Comparison of ENCODE assay signal across 8 cellular contexts in the genomic region with DNA sequence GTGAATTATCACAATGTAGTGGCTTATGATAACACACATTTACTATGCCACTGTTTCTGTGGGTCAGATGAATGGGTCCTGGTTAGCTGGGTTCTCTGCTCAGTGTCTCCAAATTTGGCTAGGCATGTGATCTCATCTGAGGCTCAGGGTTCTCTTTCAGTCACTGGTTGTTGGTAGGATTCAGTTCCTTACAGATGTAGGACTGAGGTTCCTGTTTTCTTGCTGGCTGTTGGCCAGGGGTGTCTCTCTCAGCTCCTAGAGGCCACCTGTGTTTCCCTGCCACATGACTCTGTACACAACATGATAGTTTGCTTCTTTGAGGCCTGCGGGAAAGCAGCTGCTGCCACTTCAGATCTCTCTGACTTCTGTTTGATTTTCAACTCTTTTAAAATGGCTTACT.
A peak's percentile ranks its signal among the peaks of the same experiment; 100 is the strongest.
DNase-seq lines count a peak whose midpoint lies in the region; ATAC-seq and TF ChIP-seq lines count a peak whose summit lies in the region.

No MANE protein-coding gene starts in this region.

- peak; percentile 8 for TF ChIP-seq CTCF in GM12873 (IDR thresholded peaks at IDR 0.05; ENCODE audit: insufficient read depth, low read depth, low read length, missing control alignments)

- DNase-seq in UCSD-AML1 (lab: John Stamatoyannopoulos, UW; ENCODE audit: unreplicated experiment) (peak; percentile 35), medulla oblongata (ENCODE audit: extremely low spot score) (peak; percentile 87), NCI-H446 (lab: John Stamatoyannopoulos, UW) (no peak), ecto neural progenitor cell (ENCODE audit: low spot score) (no peak)
- DNase-seq in activated CD4-positive, CD25-positive, alpha-beta regulatory T cell (lab: John Stamatoyannopoulos, UW), result no peak

- peak; percentile 93 for ATAC-seq in GM21423 (IDR thresholded peaks at IDR 0.05; ENCODE audit: unreplicated experiment)
- peak; percentile 82 for ATAC-seq in HG03575 (IDR thresholded peaks at IDR 0.05; ENCODE audit: extremely low read depth, insufficient number of reproducible peaks, low FRiP score, unreplicated experiment)

Comparison
In these comparisons a context has a peak if more than half of its experiments do, and no peak if none do; other contexts are left out.
1. DNase-seq: peak in UCSD-AML1 (single experiment) and medulla oblongata (single experiment); none in NCI-H446 (0 of 2), ecto neural progenitor cell (single experiment) and activated CD4-positive, CD25-positive, alpha-beta regulatory T cell (0 of 4).